In genomic region chr7:151759591-151760042, GRCh38 we compare ENCODE assay signal across 8 cellular contexts.
DNase-seq lines count a peak whose midpoint lies in the region; ATAC-seq and TF ChIP-seq lines count a peak whose summit lies in the region.

No MANE protein-coding gene starts in this region.

- no peaks in the 10 kb centered on the region for H3K9me3 ChIP-seq in transverse colon

- no peak for TF ChIP-seq EP300 in transverse colon (IDR thresholded peaks at IDR 0.05; ENCODE audit: low read depth)

- no peaks in the 10 kb centered on the region for H3K9me3 Mint-ChIP-seq in naive thymus-derived CD8-positive, alpha-beta T cell

- ATAC-seq in HG02943 (IDR thresholded peaks at IDR 0.05; ENCODE audit: low read depth, unreplicated experiment) (peak; percentile 72), esophagus mucosa (peak; percentile 67), GM18870 (IDR thresholded peaks at IDR 0.05; ENCODE audit: unreplicated experiment) (no peak)
- ATAC-seq in naive thymus-derived CD8-positive, alpha-beta T cell = peak; percentile 29 to 56

- intact Hi-C loops in transverse colon (cut with DNase I; ENCODE audit: low total_unique reads) = no loop called here

- H3K4me1 Mint-ChIP-seq in naive thymus-derived CD8-positive, alpha-beta T cell = peaks cover 22 to 68% (median 47%) of the 10 kb centered on the region in 4 donors

- H3K36me3 ChIP-seq in transverse colon = no peaks in the 10 kb centered on the region

- POLR2A ChIA-PET in naive thymus-derived CD8-positive, alpha-beta T cell (lab: Charles Lee) = interaction anchor here (1.4 kb wide), 1 partner anchor 9 kb away, joined by 4 read pairs; no protein-coding TSS in a partner anchor

- peaks cover 0 to 6% (median 0%) of the 10 kb centered on the region in 3 donors for H3K36me3 Mint-ChIP-seq in naive thymus-derived CD8-positive, alpha-beta T cell

- H3K4me3 ChIP-seq in transverse colon = no peak overlapping the region

- H3K27ac ChIP-seq in transverse colon = no peak overlapping the region

- no peaks in the 10 kb centered on the region for H3K27me3 Mint-ChIP-seq in naive thymus-derived CD8-positive, alpha-beta T cell

- no peak for TF ChIP-seq POLR2A in transverse colon (IDR thresholded peaks at IDR 0.05)

- DNase-seq in Daoy (ENCODE audit: low read depth) (peak; percentile 80), NCI-H69 (lab: John Stamatoyannopoulos, UW) (peak; percentile 87), activated T-cell treated with anti-CD3 and anti-CD28 coated beads for 24 hours (ENCODE audit: low read depth) (peak; percentile 37), transverse colon (peak; percentile 53)
- DNase-seq in naive thymus-derived CD8-positive, alpha-beta T cell = peak in 9 of 10 donors; percentile 41 to 82 (median 60)

- peak overlapping the region in 8 of 10 donors; percentile 9 to 85 (median 64) for H3K27ac Mint-ChIP-seq in naive thymus-derived CD8-positive, alpha-beta T cell

- peak overlapping the region in 4 of 10 donors; percentile 5 to 23 (median 14) for H3K4me3 Mint-ChIP-seq in naive thymus-derived CD8-positive, alpha-beta T cell

- in situ Hi-C loops in transverse colon (cut with MboI; ENCODE audit: low pct_ligation_motif_present in 1 of 4, low pct_unique_long_range_greater_than_20kb in 1 of 4, low sequenced_read_pairs in 3 of 4) = loop anchor here in 3 of 4 donors (25.0 kb wide), 1 partner anchor 397 kb away; no protein-coding TSS in a partner anchor

- TF ChIP-seq CTCF in transverse colon (IDR thresholded peaks at IDR 0.05) = peak; percentile 80 to 85 (median 84)

- H3K4me1 ChIP-seq in transverse colon = peaks cover 18 to 39% (median 20%) of the 10 kb centered on the region in 4 donors

- no peaks in the 10 kb centered on the region for H3K27me3 ChIP-seq in transverse colon

- 0 to 49% methylated on average over 1 to 9 of the region's 9 CpGs for WGBS in transverse colon (ENCODE audit: low coverage in 1 of 2), 2 donors

Comparison
In these comparisons a context has a peak if more than half of its experiments do, and no peak if none do; other contexts are left out.
1. DNase-seq: peak in every context shown above with its lines; median percentile 87 in NCI-H69; 80 in Daoy; 60 in naive thymus-derived CD8-positive, alpha-beta T cell; 53 in transverse colon; 37 in activated T-cell treated with anti-CD3 and anti-CD28 coated beads for 24 hours.